Comparison of ENCODE assay signal across 8 cellular contexts in genomic region chr16:68244481-68244902, GRCh38. TPM values are rescaled to one million over a fixed set of nuclear protein-coding genes. Genes with fewer than 3 reads are reported as not detected.
A peak's percentile ranks its signal among the peaks of the same experiment; 100 is the strongest.
DNase-seq lines count a peak whose midpoint lies in the region; ATAC-seq and TF ChIP-seq lines count a peak whose summit lies in the region.

No MANE protein-coding gene starts in this region.

- H3K4me1 ChIP-seq in left ventricle myocardium inferior (peaks cover 63% of the 10 kb centered on the region), mesenchymal stem cell (ENCODE audit: control insufficient read depth, insufficient read depth, low read depth, low read length) (peaks cover 30% of the 10 kb centered on the region), aorta (ENCODE audit: control insufficient read depth in 1 of 2, insufficient read depth in 2 of 2, low read length in 2 of 2) (no peaks in the 10 kb centered on the region)

- H2BK12ac ChIP-seq in mesenchymal stem cell (ENCODE audit: low read length in 2 of 2): no peak overlapping the region

- H2BK120ac ChIP-seq in mesenchymal stem cell (ENCODE audit: low read depth, low read length): no peak overlapping the region

- peak overlapping the region; percentile 93 for H3K27ac ChIP-seq in left ventricle myocardium inferior (replicated peaks)
- H3K27ac ChIP-seq in mesenchymal stem cell (ENCODE audit: low read length, poor library complexity, severe bottlenecking): no peak overlapping the region
- H3K27ac ChIP-seq in aorta (ENCODE audit: low read depth in 1 of 2, low read length in 2 of 2): no peak overlapping the region

- peak overlapping the region; percentile 48 to 91 for H3K4ac ChIP-seq in mesenchymal stem cell (ENCODE audit: low read depth in 1 of 2, low read length in 2 of 2)

- in situ Hi-C loops in astrocyte of the spinal cord (cut with HindIII; ENCODE audit: low sequenced_read_pairs): no loop called here

- TF ChIP-seq CTCF in left ventricle myocardium inferior (IDR thresholded peaks at IDR 0.05; ENCODE audit: borderline replicate concordance) (no peak), astrocyte of the spinal cord (IDR thresholded peaks at IDR 0.05; ENCODE audit: low read depth, low read length) (no peak)

- H2BK15ac ChIP-seq in mesenchymal stem cell (ENCODE audit: low read depth, poor library complexity, severe bottlenecking): peak overlapping the region; percentile 64

- H4K91ac ChIP-seq in mesenchymal stem cell (ENCODE audit: low read length): peak overlapping the region; percentile 84

- DNase-seq in left ventricle myocardium inferior (no peak), left ventricle myocardium superior (no peak), astrocyte of the spinal cord (ENCODE audit: low read depth, low spot score) (no peak), mesenchymal stem cell (no peak), aorta (peak; percentile 48 to 70), hippocampal formation (lab: John Stamatoyannopoulos, UW) (no peak), NCI-H1105 (lab: John Stamatoyannopoulos, UW) (no peak)
- no peak for DNase-seq in stimulated activated CD4-positive, alpha-beta T cell treated with anti-CD3 and anti-CD28 coated beads, Interleukin-4, amount 100 ng/mL, for 4 hours

- H3K9me3 ChIP-seq in left ventricle myocardium inferior (replicated peaks): no peaks in the 10 kb centered on the region
- no peaks in the 10 kb centered on the region for H3K9me3 ChIP-seq in mesenchymal stem cell (ENCODE audit: control insufficient read depth, low read length)
- H3K9me3 ChIP-seq in aorta (ENCODE audit: control insufficient read depth, low read length): no peaks in the 10 kb centered on the region

- peak overlapping the region in 1 of 2 experiments; percentile 78 for H3K23ac ChIP-seq in mesenchymal stem cell (ENCODE audit: low read length in 2 of 2)

- no peak overlapping the region for H2BK5ac ChIP-seq in mesenchymal stem cell (ENCODE audit: low read depth, low read length, poor library complexity, severe bottlenecking)

- 29% methylated on average over 15 of the region's 20 CpGs for WGBS in mesenchymal stem cell
- WGBS in aorta, 2 donors: 4 to 5% methylated on average over 20 of the region's 20 CpGs

- H4K8ac ChIP-seq in mesenchymal stem cell (ENCODE audit: low read length): peak overlapping the region; percentile 78

- H3K9ac ChIP-seq in mesenchymal stem cell (ENCODE audit: low read length): peak overlapping the region; percentile 93

- H3K4me3 ChIP-seq in left ventricle myocardium inferior: peak overlapping the region; percentile 84
- H3K4me3 ChIP-seq in astrocyte of the spinal cord (ENCODE audit: low read depth, low read length): peak overlapping the region; percentile 85
- H3K4me3 ChIP-seq in mesenchymal stem cell (ENCODE audit: insufficient read depth in 1 of 2, low read depth in 1 of 2, low read length in 2 of 2): peak overlapping the region; percentile 99
- H3K4me3 ChIP-seq in aorta (ENCODE audit: low read length in 2 of 2): peak overlapping the region; percentile 58 to 74

- peak overlapping the region; percentile 96 for H2AFZ ChIP-seq in mesenchymal stem cell (ENCODE audit: low read depth, low read length)

- H3K27me3 ChIP-seq in left ventricle myocardium inferior (ENCODE audit: low read depth) (no peaks in the 10 kb centered on the region), mesenchymal stem cell (ENCODE audit: control insufficient read depth in 1 of 2, insufficient read depth in 1 of 2, low read length in 2 of 2) (no peaks in the 10 kb centered on the region), aorta (ENCODE audit: control insufficient read depth in 1 of 2, insufficient read depth in 2 of 2, low read length in 1 of 2) (no peaks in the 10 kb centered on the region)

- peak overlapping the region; percentile 49 for H2AK5ac ChIP-seq in mesenchymal stem cell (ENCODE audit: low read length, severe bottlenecking)

- H3K18ac ChIP-seq in mesenchymal stem cell (ENCODE audit: low read depth in 1 of 2, low read length in 2 of 2): peak overlapping the region; percentile 61 to 80

- intact Hi-C loops in left ventricle myocardium inferior (cut with micrococcal nuclease) (no loop called here), left ventricle myocardium superior (cut with micrococcal nuclease) (loop anchor here (5.0 kb wide), 1 partner anchor 83 kb away; no protein-coding TSS in a partner anchor), aorta (cut with DNase I) (loop anchor here in 1 of 2 donors (5.0 kb wide), 1 partner anchor 83 kb away; no protein-coding TSS in a partner anchor)

- H3K4me2 ChIP-seq in mesenchymal stem cell (ENCODE audit: low read length, poor library complexity, severe bottlenecking): peak overlapping the region; percentile 93

- H3K36me3 ChIP-seq in left ventricle myocardium inferior (peaks cover 11% of the 10 kb centered on the region), mesenchymal stem cell (ENCODE audit: control insufficient read depth in 1 of 2, insufficient read depth in 2 of 2, low read depth in 1 of 2, low read length in 2 of 2) (peaks cover 9 to 12% of the 10 kb centered on the region in 2 experiments), aorta (ENCODE audit: control insufficient read depth in 1 of 2, insufficient read depth in 2 of 2, low read length in 1 of 2) (no peaks in the 10 kb centered on the region)

- ATAC-seq in left ventricle myocardium superior (no peak), aorta (ENCODE audit: low FRiP score) (no peak)

- peaks cover 37% of the 10 kb centered on the region for H3K79me1 ChIP-seq in mesenchymal stem cell (replicated peaks; ENCODE audit: low read length, poor library complexity, severe bottlenecking)

- H3K14ac ChIP-seq in mesenchymal stem cell (ENCODE audit: low read length in 2 of 2): peak overlapping the region in 1 of 2 experiments; percentile 94

RNA-seq across cellular contexts. Expression of gene PLA2G15, which starts 0.7 kb away (rescaled TPM):
- total RNA-seq in left ventricle myocardium inferior (35.5 TPM), left ventricle myocardium superior (33.8 TPM), aorta (10 to 100 TPM; 13.6 to 28.4 TPM)
- 26.1 TPM for polyA plus RNA-seq in mesenchymal stem cell (2013, experiment 1 of 2)
- polyA plus RNA-seq in mesenchymal stem cell (2013, experiment 2 of 2): 25.9 TPM
- polyA plus RNA-seq in aorta: 1 to 10 TPM; 7.2 to 7.5 TPM

RNA-seq across cellular contexts. Expression of gene ESRP2, which starts 8.6 kb away (rescaled TPM):
- 0.14 TPM for total RNA-seq in left ventricle myocardium inferior
- 0.87 TPM for total RNA-seq in left ventricle myocardium superior
- 0.04 TPM for polyA plus RNA-seq in mesenchymal stem cell (2013, experiment 1 of 2)
- 0.03 TPM for polyA plus RNA-seq in mesenchymal stem cell (2013, experiment 2 of 2)
- under 1 TPM; 0.36 to 0.60 TPM for total RNA-seq in aorta
- 1 to 10 TPM in 1 of 2 donors, under 1 TPM in 1; 0.03 to 2.3 TPM for polyA plus RNA-seq in aorta

RNA-seq across cellular contexts. Expression of gene SLC7A6, which starts 19.8 kb away (rescaled TPM):
- total RNA-seq in left ventricle myocardium inferior (44.2 TPM), left ventricle myocardium superior (38.2 TPM), aorta (10 to 100 TPM; 47.0 to 52.4 TPM)
- 27.0 TPM for polyA plus RNA-seq in mesenchymal stem cell (2013, experiment 1 of 2)
- polyA plus RNA-seq in mesenchymal stem cell (2013, experiment 2 of 2): 34.1 TPM
- 10 to 100 TPM in 1 of 2 donors, 1 to 10 TPM in 1; 2.4 to 12.8 TPM for polyA plus RNA-seq in aorta

Comparison
In these comparisons a context has a peak if more than half of its experiments do, and no peak if none do; other contexts are left out.
1. DNase-seq: peak in aorta (2 of 2); none in left ventricle myocardium inferior (single experiment), left ventricle myocardium superior (single experiment), astrocyte of the spinal cord (single experiment), mesenchymal stem cell (single experiment), hippocampal formation (0 of 2), stimulated activated CD4-positive, alpha-beta T cell treated with anti-CD3 and anti-CD28 coated beads, Interleukin-4, amount 100 ng/mL, for 4 hours (0 of 2) and NCI-H1105 (single experiment).
2. Peak in every context shown above with its lines, with median percentiles within 50 percentile points of each other: H3K4me3 ChIP-seq.